In genomic region chr20:25249198-25249931, GRCh38 we compare ENCODE assay signal across 8 cellular contexts. TPM values are rescaled to one million over a fixed set of nuclear protein-coding genes. Genes with fewer than 3 reads are reported as not detected.
DNase-seq lines count a peak whose midpoint lies in the region; ATAC-seq and TF ChIP-seq lines count a peak whose summit lies in the region.

No MANE protein-coding gene starts in this region.

- H3K27me3 ChIP-seq in WERI-Rb-1 (ENCODE audit: insufficient read depth, low read depth, severe bottlenecking) = no peaks in the 10 kb centered on the region

- H3K9me3 ChIP-seq in WERI-Rb-1 (ENCODE audit: severe bottlenecking) = no peaks in the 10 kb centered on the region

- H3K27me3 Mint-ChIP-seq in T-helper 1 cell treated with Interleukin-12 subunit alpha and Interleukin-12 subunit beta and Interleukin-4 antibody, amounts not matched to agents 30 μg/mL and 1 μg/mL, for 36 hours (ENCODE audit: low read depth) = peaks cover 13% of the 10 kb centered on the region

- intact Hi-C loops in cardiac septum (cut with DNase I) = loop anchor here (5.0 to 10.0 kb wide), 2 partner anchors 145 to 192 kb away; partner anchors contain the start of genes ABHD12 and ACSS1
- intact Hi-C loops in posterior vena cava (cut with DNase I) = loop anchor here in 1 of 2 donors (5.0 kb wide), 1 partner anchor 52 kb away; the partner anchor contains the start of gene ENTPD6

- peak overlapping the region; percentile 90 for H3K4me3 ChIP-seq in WERI-Rb-1 (ENCODE audit: low read depth, low read length)

- H3K9me3 Mint-ChIP-seq in T-helper 1 cell treated with Interleukin-12 subunit alpha and Interleukin-12 subunit beta and Interleukin-4 antibody, amounts not matched to agents 30 μg/mL and 1 μg/mL, for 36 hours = no peaks in the 10 kb centered on the region
- no peaks in the 10 kb centered on the region for H3K9me3 Mint-ChIP-seq in stimulated activated effector memory CD8-positive, alpha-beta T cell treated with anti-CD3 and anti-CD28 coated beads, Interleukin-12 subunit alpha, Interleukin-12 subunit beta, amount 100 ng/mL, for 72 hours

- peaks cover 14% of the 10 kb centered on the region for H3K4me1 Mint-ChIP-seq in T-helper 1 cell treated with Interleukin-12 subunit alpha and Interleukin-12 subunit beta and Interleukin-4 antibody, amounts not matched to agents 30 μg/mL and 1 μg/mL, for 36 hours (ENCODE audit: low read depth)
- peaks cover 39% of the 10 kb centered on the region for H3K4me1 Mint-ChIP-seq in stimulated activated effector memory CD8-positive, alpha-beta T cell treated with anti-CD3 and anti-CD28 coated beads, Interleukin-12 subunit alpha, Interleukin-12 subunit beta, amount 100 ng/mL, for 72 hours

- no peak for ATAC-seq in stimulated activated effector memory CD8-positive, alpha-beta T cell treated with anti-CD3 and anti-CD28 coated beads, Interleukin-12 subunit alpha, Interleukin-12 subunit beta, amount 100 ng/mL, for 72 hours
- no peak for ATAC-seq in GM19467 (IDR thresholded peaks at IDR 0.05; ENCODE audit: unreplicated experiment)

- H3K4me3 Mint-ChIP-seq in T-helper 1 cell treated with Interleukin-12 subunit alpha and Interleukin-12 subunit beta and Interleukin-4 antibody, amounts not matched to agents 30 μg/mL and 1 μg/mL, for 36 hours = peak overlapping the region; percentile 89
- peak overlapping the region; percentile 83 for H3K4me3 Mint-ChIP-seq in stimulated activated effector memory CD8-positive, alpha-beta T cell treated with anti-CD3 and anti-CD28 coated beads, Interleukin-12 subunit alpha, Interleukin-12 subunit beta, amount 100 ng/mL, for 72 hours

- no peak for TF ChIP-seq CTCF in WERI-Rb-1 (IDR thresholded peaks at IDR 0.05; ENCODE audit: low read depth, low read length)

- peak overlapping the region; percentile 83 for H3K27ac Mint-ChIP-seq in T-helper 1 cell treated with Interleukin-12 subunit alpha and Interleukin-12 subunit beta and Interleukin-4 antibody, amounts not matched to agents 30 μg/mL and 1 μg/mL, for 36 hours
- H3K27ac Mint-ChIP-seq in stimulated activated effector memory CD8-positive, alpha-beta T cell treated with anti-CD3 and anti-CD28 coated beads, Interleukin-12 subunit alpha, Interleukin-12 subunit beta, amount 100 ng/mL, for 72 hours = peak overlapping the region; percentile 72

- peaks cover 26% of the 10 kb centered on the region for H3K36me3 ChIP-seq in WERI-Rb-1

- DNase-seq in T-helper 1 cell = no peak
- peak; percentile 2 for DNase-seq in WERI-Rb-1
- DNase-seq in cardiac septum (ENCODE audit: low spot score) = peak; percentile 76
- no peak for DNase-seq in stimulated activated effector memory CD8-positive, alpha-beta T cell treated with anti-CD3 and anti-CD28 coated beads, Interleukin-12 subunit alpha, Interleukin-12 subunit beta, amount 100 ng/mL, for 72 hours (ENCODE audit: low spot score in 2 of 2)
- no peak for DNase-seq in posterior vena cava (ENCODE audit: low spot score)
- DNase-seq in stimulated activated CD4-positive, alpha-beta T cell treated with anti-CD3 and anti-CD28 coated beads, Interleukin-4, amount 100 ng/mL, for 24 hours = no peak

- no peak overlapping the region; the same call in 1 of the 2 replicates for H3K27ac ChIP-seq in WERI-Rb-1

- peaks cover 3% of the 10 kb centered on the region for H3K36me3 Mint-ChIP-seq in T-helper 1 cell treated with Interleukin-12 subunit alpha and Interleukin-12 subunit beta and Interleukin-4 antibody, amounts not matched to agents 30 μg/mL and 1 μg/mL, for 36 hours (ENCODE audit: low read depth)
- no peaks in the 10 kb centered on the region for H3K36me3 Mint-ChIP-seq in stimulated activated effector memory CD8-positive, alpha-beta T cell treated with anti-CD3 and anti-CD28 coated beads, Interleukin-12 subunit alpha, Interleukin-12 subunit beta, amount 100 ng/mL, for 72 hours

RNA-seq across cellular contexts. Expression of gene PYGB, which starts 1.5 kb away (rescaled TPM):
- 386 TPM for total RNA-seq in cardiac septum
- total RNA-seq in posterior vena cava = 100 to 1,000 TPM; 132 to 155 TPM

RNA-seq across cellular contexts. Expression of gene ENTPD6, which starts 53.9 kb away (rescaled TPM):
- total RNA-seq in cardiac septum = 102 TPM
- total RNA-seq in posterior vena cava = 10 to 100 TPM; 48.5 to 51.0 TPM

Comparison
In these comparisons a context has a peak if more than half of its experiments do, and no peak if none do; other contexts are left out.
1. DNase-seq: peak in WERI-Rb-1 (single experiment) and cardiac septum (single experiment); none in T-helper 1 cell (0 of 5), stimulated activated effector memory CD8-positive, alpha-beta T cell treated with anti-CD3 and anti-CD28 coated beads, Interleukin-12 subunit alpha, Interleukin-12 subunit beta, amount 100 ng/mL, for 72 hours (0 of 2), posterior vena cava (single experiment) and stimulated activated CD4-positive, alpha-beta T cell treated with anti-CD3 and anti-CD28 coated beads, Interleukin-4, amount 100 ng/mL, for 24 hours (single experiment).